8 cellular contexts compared by ENCODE assay signal in genomic region chr19:19821366-19822147, GRCh38. TPM values are rescaled to one million over a fixed set of nuclear protein-coding genes. Genes with fewer than 3 reads are reported as not detected.
A peak's percentile ranks its signal among the peaks of the same experiment; 100 is the strongest.
DNase-seq lines count a peak whose midpoint lies in the region; ATAC-seq and TF ChIP-seq lines count a peak whose summit lies in the region.

Gene ZNF506, minus strand, starts transcription at chr19:19821750. Its CDS starts 147 bp downstream, at chr19:19821603.

- peak within 1 kb of the TSS; percentile 97 for H3K27ac ChIP-seq in CD4-positive, CD25-positive, alpha-beta regulatory T cell (ENCODE audit: insufficient read depth, low read length, poor library complexity, severe bottlenecking)

- peaks cover 17 to 53% of the 10 kb centered on the region in 2 experiments for H3K9me3 ChIP-seq in CD4-positive, CD25-positive, alpha-beta regulatory T cell (ENCODE audit: control insufficient read depth in 2 of 2, low read length in 2 of 2)
- peaks cover 6% of the 10 kb centered on the region for H3K9me3 ChIP-seq in NT2/D1 (ENCODE audit: insufficient read depth, low read length)

- no peaks in the 10 kb centered on the region for H3K27me3 ChIP-seq in CD4-positive, CD25-positive, alpha-beta regulatory T cell (ENCODE audit: control insufficient read depth, insufficient read depth, low read length)
- no peaks in the 10 kb centered on the region for H3K27me3 ChIP-seq in NT2/D1 (ENCODE audit: insufficient read depth, insufficient read length)

- DNase-seq in CD4-positive, CD25-positive, alpha-beta regulatory T cell = peak; percentile 92 to 97 (median 96)
- DNase-seq in HPDE6-E6E7 (ENCODE audit: extremely low spot score) = peak; percentile 76
- peak; percentile 95 for DNase-seq in NT2/D1 (ENCODE audit: low read depth, low spot score)
- peak; percentile 94 for DNase-seq in activated T-cell treated with anti-CD3 and anti-CD28 coated beads, Interleukin-2, amount 50 U/mL, for 24 hours
- DNase-seq in epithelial cell of proximal tubule (ENCODE audit: low read depth) = peak; percentile 71
- DNase-seq in mucosa of gallbladder (ENCODE audit: low spot score) = peak; percentile 99
- DNase-seq in stimulated activated CD8-positive, alpha-beta memory T cell treated with anti-CD3 and anti-CD28 coated beads, Interleukin-4, amount 100 ng/mL, for 24 hours (ENCODE audit: low read depth) = peak; percentile 94

- peak within 1 kb of the TSS; percentile 81 for H3K9ac ChIP-seq in NT2/D1 (ENCODE audit: insufficient read length, low read depth)

- H3K27ac Mint-ChIP-seq in CD4-positive, CD25-positive, alpha-beta regulatory T cell = peak within 1 kb of the TSS; percentile 99 to 100 (median 100)
- H3K27ac Mint-ChIP-seq in activated T-cell treated with anti-CD3 and anti-CD28 coated beads, Interleukin-2, amount 50 U/mL, for 24 hours = peak within 1 kb of the TSS; percentile 99

- H3K4me3 Mint-ChIP-seq in CD4-positive, CD25-positive, alpha-beta regulatory T cell = peak within 1 kb of the TSS; percentile 97 to 100 (median 99)
- peak within 1 kb of the TSS; percentile 100 for H3K4me3 Mint-ChIP-seq in activated T-cell treated with anti-CD3 and anti-CD28 coated beads, Interleukin-2, amount 50 U/mL, for 24 hours

- TF ChIP-seq CTCF in epithelial cell of proximal tubule (conservative IDR thresholded peaks at IDR 0.05; ENCODE audit: low read depth, low read length) = no peak

- peak within 1 kb of the TSS; percentile 76 for H3K4me3 ChIP-seq in CD4-positive, CD25-positive, alpha-beta regulatory T cell (ENCODE audit: low read depth, low read length)
- H3K4me3 ChIP-seq in NT2/D1 (ENCODE audit: insufficient read length, low read depth) (peak within 1 kb of the TSS; percentile 89), epithelial cell of proximal tubule (ENCODE audit: low read depth, low read length) (peak within 1 kb of the TSS; percentile 94)

- ATAC-seq in CD4-positive, CD25-positive, alpha-beta regulatory T cell (ENCODE audit: low read depth in 2 of 2) = peak; percentile 86 to 88
- peak; percentile 84 for ATAC-seq in GM19438 (IDR thresholded peaks at IDR 0.05; ENCODE audit: low read depth, unreplicated experiment)

- H3K4me1 Mint-ChIP-seq in CD4-positive, CD25-positive, alpha-beta regulatory T cell = peaks cover 8 to 49% (median 13%) of the 10 kb centered on the region in 4 donors
- H3K4me1 Mint-ChIP-seq in activated T-cell treated with anti-CD3 and anti-CD28 coated beads, Interleukin-2, amount 50 U/mL, for 24 hours (ENCODE audit: low read depth) = peaks cover 42% of the 10 kb centered on the region

- peaks cover 31% of the 10 kb centered on the region for H3K36me3 Mint-ChIP-seq in CD4-positive, CD25-positive, alpha-beta regulatory T cell
- H3K36me3 Mint-ChIP-seq in activated T-cell treated with anti-CD3 and anti-CD28 coated beads, Interleukin-2, amount 50 U/mL, for 24 hours (ENCODE audit: low read depth) = peaks cover 61% of the 10 kb centered on the region

- H3K4me1 ChIP-seq in CD4-positive, CD25-positive, alpha-beta regulatory T cell (ENCODE audit: control insufficient read depth, insufficient read depth, low read length, poor library complexity, severe bottlenecking) = peaks cover 12% of the 10 kb centered on the region
- H3K4me1 ChIP-seq in NT2/D1 (ENCODE audit: insufficient read depth, insufficient read length) = no peaks in the 10 kb centered on the region

- peaks cover 13% of the 10 kb centered on the region for H3K36me3 ChIP-seq in CD4-positive, CD25-positive, alpha-beta regulatory T cell (ENCODE audit: control insufficient read depth, insufficient read depth, low read length)
- peaks cover 24% of the 10 kb centered on the region for H3K36me3 ChIP-seq in NT2/D1 (ENCODE audit: insufficient read depth, insufficient read length, low read length)

- peaks cover 0 to 28% (median 9%) of the 10 kb centered on the region in 7 donors for H3K9me3 Mint-ChIP-seq in CD4-positive, CD25-positive, alpha-beta regulatory T cell
- peaks cover 30% of the 10 kb centered on the region for H3K9me3 Mint-ChIP-seq in activated T-cell treated with anti-CD3 and anti-CD28 coated beads, Interleukin-2, amount 50 U/mL, for 24 hours

- H3K27me3 Mint-ChIP-seq in CD4-positive, CD25-positive, alpha-beta regulatory T cell = peaks cover 5% of the 10 kb centered on the region
- H3K27me3 Mint-ChIP-seq in activated T-cell treated with anti-CD3 and anti-CD28 coated beads, Interleukin-2, amount 50 U/mL, for 24 hours = no peaks in the 10 kb centered on the region

RNA-seq across cellular contexts. Expression of gene ZNF506, which starts in this region (rescaled TPM):
- 32.6 TPM for total RNA-seq in CD4-positive, CD25-positive, alpha-beta regulatory T cell
- 10 to 100 TPM; 16.8 to 30.1 (median 22.3) TPM for polyA plus RNA-seq in CD4-positive, CD25-positive, alpha-beta regulatory T cell
- total RNA-seq in epithelial cell of proximal tubule (10.4 and 12.8 TPM in 2 replicates), mucosa of gallbladder (28.9 TPM)

Comparison
In these comparisons a context has a peak if more than half of its experiments do, and no peak if none do; other contexts are left out.
1. Peak in every context shown above with its lines: DNase-seq, ATAC-seq, H3K4me3 ChIP-seq and H3K27ac ChIP-seq.